In the genomic region with DNA sequence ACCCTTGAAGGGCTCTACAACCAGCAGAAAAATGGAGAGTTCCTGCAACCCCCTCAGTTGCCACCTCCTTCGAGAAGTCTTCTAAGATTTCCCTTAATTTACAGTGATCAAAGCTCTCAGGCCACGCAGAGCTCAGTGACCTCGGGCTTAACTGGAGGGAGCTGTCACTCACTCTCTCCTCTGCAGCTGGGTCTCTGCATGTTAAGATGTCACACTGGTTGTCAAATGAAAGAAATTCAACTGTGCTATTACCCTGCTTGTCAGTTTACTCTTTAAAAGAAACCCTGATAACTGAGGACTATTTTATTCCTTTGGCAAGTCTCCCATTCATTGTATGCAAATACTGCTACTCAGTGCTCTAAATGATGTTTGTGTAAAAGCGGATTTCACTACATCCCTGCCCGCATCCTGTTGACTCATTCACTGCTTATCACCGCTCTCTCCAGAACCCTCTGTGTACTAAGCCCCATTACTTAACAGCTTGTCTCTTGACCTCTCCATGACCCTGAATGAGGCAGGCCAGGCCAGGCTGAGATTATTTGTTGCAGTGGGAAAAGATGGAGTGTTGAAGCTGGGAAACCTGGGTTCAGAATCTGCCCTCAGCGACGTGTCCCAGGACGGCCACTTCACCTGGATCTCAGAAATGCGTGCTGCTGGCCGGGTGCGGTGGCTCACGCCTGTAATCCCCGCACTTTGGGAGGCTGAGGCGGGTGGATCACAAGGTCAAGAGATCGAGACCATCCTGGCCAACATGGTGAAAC, we compare ENCODE assay signal across 8 cellular contexts. TPM values are rescaled to one million over a fixed set of nuclear protein-coding genes. Genes with fewer than 3 reads are reported as not detected.
DNase-seq lines count a peak whose midpoint lies in the region; ATAC-seq and TF ChIP-seq lines count a peak whose summit lies in the region.

No MANE protein-coding gene starts in this region.

- no peak for TF ChIP-seq POLR2A in gastrocnemius medialis (IDR thresholded peaks at IDR 0.05)

- no peak overlapping the region for H3K4me2 ChIP-seq in GM23338

- intact Hi-C loops in Panc1 (cut with micrococcal nuclease; ENCODE audit: unreplicated experiment) (no loop called here), gastrocnemius medialis (cut with DNase I; ENCODE audit: low total_unique reads) (no loop called here)

- DNase-seq in GM23338 (ENCODE audit: low spot score) (no peak), Panc1 (ENCODE audit: low read depth, low spot score) (peak; percentile 91), foreskin keratinocyte (peak; percentile 88 to 90), gastrocnemius medialis (peak in 1 of 2 donors; percentile 31)
- peak; percentile 75 to 78 for DNase-seq in activated T-cell treated with anti-CD3 and anti-CD28 coated beads, Interleukin-2, amount 50 U/mL, for 72 hours

- H3K36me3 ChIP-seq in ACC112 (ENCODE audit: insufficient read depth, low read length) (no peaks in the 10 kb centered on the region), GM23338 (ENCODE audit: insufficient read depth) (no peaks in the 10 kb centered on the region), Panc1 (ENCODE audit: control insufficient read depth, insufficient read depth, low read length) (no peaks in the 10 kb centered on the region), gastrocnemius medialis (peaks cover 0 to 5% of the 10 kb centered on the region in 2 donors)

- no peaks in the 10 kb centered on the region for H3K9me3 ChIP-seq in Panc1 (ENCODE audit: control insufficient read depth, insufficient read depth, low read depth, low read length)
- no peaks in the 10 kb centered on the region for H3K9me3 ChIP-seq in gastrocnemius medialis

- H3K27me3 ChIP-seq in ACC112 (ENCODE audit: insufficient read depth, low read length) (no peaks in the 10 kb centered on the region), GM23338 (ENCODE audit: insufficient read depth) (no peaks in the 10 kb centered on the region), Panc1 (ENCODE audit: control insufficient read depth, insufficient read depth, low read length) (no peaks in the 10 kb centered on the region), foreskin keratinocyte (peaks cover 35% of the 10 kb centered on the region), gastrocnemius medialis (no peaks in the 10 kb centered on the region)

- POLR2A ChIA-PET in Panc1 (lab: Charles Lee) = interaction anchor here (0.7 to 1.0 kb wide), 2 partner anchors 94 to 152 kb away, joined by 4 to 13 read pairs; no protein-coding TSS in a partner anchor

- TSS peak; percentile 8 for BruUV-seq in Panc1 (replicated peaks; lab: Mats Ljungman, UMichigan)

- no peak overlapping the region for H3K27ac Mint-ChIP-seq in GM23338
- H3K27ac Mint-ChIP-seq in activated T-cell treated with anti-CD3 and anti-CD28 coated beads, Interleukin-2, amount 50 U/mL, for 72 hours = peak overlapping the region; percentile 0

- H2AFZ ChIP-seq in ACC112 (ENCODE audit: low read length, unreplicated experiment) (no peak overlapping the region), GM23338 (no peak overlapping the region)

- no peak for TF ChIP-seq CTCF in GM23338 (conservative IDR thresholded peaks at IDR 0.05; ENCODE audit: low read depth in 2 of 2)
- no peak for TF ChIP-seq CTCF in Panc1 (IDR thresholded peaks at IDR 0.05)
- no peak for TF ChIP-seq CTCF in foreskin keratinocyte (conservative IDR thresholded peaks at IDR 0.05)
- no peak for TF ChIP-seq CTCF in gastrocnemius medialis (IDR thresholded peaks at IDR 0.05 in 4 of 5, conservative IDR thresholded peaks at IDR 0.05 in 1 of 5)

- peaks cover 27% of the 10 kb centered on the region for H3K36me3 Mint-ChIP-seq in GM23338 (ENCODE audit: low read depth)
- peaks cover 14 to 19% of the 10 kb centered on the region in 2 donors for H3K36me3 Mint-ChIP-seq in activated T-cell treated with anti-CD3 and anti-CD28 coated beads, Interleukin-2, amount 50 U/mL, for 72 hours (ENCODE audit: insufficient read depth in 2 of 2)

- CTCF ChIA-PET in Panc1 (lab: Charles Lee) = interaction anchor here (1.1 kb wide), 1 partner anchor 10 kb away, joined by 6 read pairs; no protein-coding TSS in a partner anchor

- in situ Hi-C loops in Panc1 (cut with HindIII; ENCODE audit: low pct_unique_long_range_greater_than_20kb, low sequenced_read_pairs) = no loop called here
- in situ Hi-C loops in gastrocnemius medialis (cut with MboI; ENCODE audit: low sequenced_read_pairs in 4 of 4) = no loop called here

- H3K4me1 ChIP-seq in ACC112 (ENCODE audit: control insufficient read depth, insufficient read depth, low read length, unreplicated experiment) (peaks cover 42% of the 10 kb centered on the region), GM23338 (ENCODE audit: insufficient read depth) (peaks cover 40% of the 10 kb centered on the region), Panc1 (ENCODE audit: control insufficient read depth, insufficient read depth, low read length) (peaks cover 71% of the 10 kb centered on the region), foreskin keratinocyte (peaks cover 3% of the 10 kb centered on the region), gastrocnemius medialis (peaks cover 54 to 68% of the 10 kb centered on the region in 2 donors)

- H3K9me2 ChIP-seq in GM23338 (ENCODE audit: insufficient read depth) = no peaks in the 10 kb centered on the region

- peaks cover 46% of the 10 kb centered on the region for H3K4me1 Mint-ChIP-seq in GM23338
- peaks cover 67% of the 10 kb centered on the region for H3K4me1 Mint-ChIP-seq in activated T-cell treated with anti-CD3 and anti-CD28 coated beads, Interleukin-2, amount 50 U/mL, for 72 hours (ENCODE audit: low read depth)

- 0 out of 2 replicates have a peak, but pooled peaks cover 4% of the 10 kb centered on the region for H3F3A ChIP-seq in GM23338 (replicated peaks; ENCODE audit: low read depth)

- peaks cover 7% of the 10 kb centered on the region for H3K27me3 Mint-ChIP-seq in GM23338 (ENCODE audit: insufficient read depth, low read depth, poor library complexity)
- no peaks in the 10 kb centered on the region for H3K27me3 Mint-ChIP-seq in activated T-cell treated with anti-CD3 and anti-CD28 coated beads, Interleukin-2, amount 50 U/mL, for 72 hours (ENCODE audit: low read depth)

- no peak overlapping the region for H3K4me3 Mint-ChIP-seq in GM23338
- H3K4me3 Mint-ChIP-seq in activated T-cell treated with anti-CD3 and anti-CD28 coated beads, Interleukin-2, amount 50 U/mL, for 72 hours = peak overlapping the region; percentile 73 to 79

- peaks cover 4% of the 10 kb centered on the region; the same call in 1 of the 2 replicates for H4K20me1 ChIP-seq in GM23338 (replicated peaks; ENCODE audit: insufficient read depth)

- H3K4me3 ChIP-seq in ACC112 (ENCODE audit: low read depth, low read length) = 0 out of 2 replicates have a peak overlapping the region, but pooled peaks have one; percentile 11
- H3K4me3 ChIP-seq in GM23338 = no peak overlapping the region
- H3K4me3 ChIP-seq in Panc1 (ENCODE audit: low read depth in 2 of 2, low read length in 2 of 2) = no peak overlapping the region
- H3K4me3 ChIP-seq in gastrocnemius medialis = no peak overlapping the region

- no peaks in the 10 kb centered on the region for H3K9me3 Mint-ChIP-seq in GM23338
- H3K9me3 Mint-ChIP-seq in activated T-cell treated with anti-CD3 and anti-CD28 coated beads, Interleukin-2, amount 50 U/mL, for 72 hours = peaks cover 0 to 6% of the 10 kb centered on the region in 2 donors

- ATAC-seq in GM23338 (peak; percentile 14; the same call in 2 of the 3 replicates), Panc1 (peak; percentile 90), foreskin keratinocyte (peak; percentile 95), gastrocnemius medialis (peak; percentile 22 to 60), HG03108 (IDR thresholded peaks at IDR 0.05; ENCODE audit: unreplicated experiment) (no peak), GM19328 (IDR thresholded peaks at IDR 0.05; ENCODE audit: unreplicated experiment) (no peak)
- ATAC-seq in activated T-cell treated with anti-CD3 and anti-CD28 coated beads, Interleukin-2, amount 50 U/mL, for 72 hours (replicated peaks in 1 of 2) = peak; percentile 97 to 99

- H3K27ac ChIP-seq in ACC112 (ENCODE audit: low read depth, low read length) (peak overlapping the region; percentile 73), GM23338 (ENCODE audit: low read depth) (no peak overlapping the region), Panc1 (ENCODE audit: low read length) (peak overlapping the region; percentile 96), foreskin keratinocyte (no peak overlapping the region), gastrocnemius medialis (peak overlapping the region; percentile 38 to 93 (median 86))

- H3K79me2 ChIP-seq in ACC112 (ENCODE audit: control insufficient read depth, insufficient read depth, low read length, unreplicated experiment) (no peaks in the 10 kb centered on the region), GM23338 (replicated peaks; ENCODE audit: insufficient read depth) (peaks cover 55% of the 10 kb centered on the region)

TF ChIP-seq in GM23338, 12 proteins besides CTCF, POLR2A, EP300 and RAD21 (continues in another document):
- TF ChIP-seq STAT1 (IDR thresholded peaks at IDR 0.05; ENCODE audit: unreplicated experiment) (no peak), JUNB (IDR thresholded peaks at IDR 0.05; ENCODE audit: unreplicated experiment) (no peak), CREB1 (CRISPR knock-in tag; IDR thresholded peaks at IDR 0.05; ENCODE audit: low read depth) (no peak)
- TF ChIP-seq, protein P1, sequence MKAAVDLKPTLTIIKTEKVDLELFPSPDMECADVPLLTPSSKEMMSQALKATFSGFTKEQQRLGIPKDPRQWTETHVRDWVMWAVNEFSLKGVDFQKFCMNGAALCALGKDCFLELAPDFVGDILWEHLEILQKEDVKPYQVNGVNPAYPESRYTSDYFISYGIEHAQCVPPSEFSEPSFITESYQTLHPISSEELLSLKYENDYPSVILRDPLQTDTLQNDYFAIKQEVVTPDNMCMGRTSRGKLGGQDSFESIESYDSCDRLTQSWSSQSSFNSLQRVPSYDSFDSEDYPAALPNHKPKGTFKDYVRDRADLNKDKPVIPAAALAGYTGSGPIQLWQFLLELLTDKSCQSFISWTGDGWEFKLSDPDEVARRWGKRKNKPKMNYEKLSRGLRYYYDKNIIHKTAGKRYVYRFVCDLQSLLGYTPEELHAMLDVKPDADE (IDR thresholded peaks at IDR 0.05) = no peak

RNA-seq across cellular contexts. Expression of a gene that starts 13.7 kb away (rescaled TPM):
- 21.0 and 21.2 TPM in 2 replicates for total RNA-seq in GM23338 (2014; rRNA removed; shearing (Covaris generic))
- 24.8 and 26.0 TPM in 2 replicates for polyA plus RNA-seq in GM23338 (2016; fragmentation: Nextera tagmentation; extraction: Ambion mirVana)
- 113 TPM for total RNA-seq in Panc1 (2021; ENCODE audit: unreplicated experiment)
- polyA plus RNA-seq in Panc1 (2012; ENCODE audit: insufficient read length) = 143 TPM
- 10 to 100 TPM; 60.4 to 65.3 TPM for total RNA-seq in activated T-cell treated with anti-CD3 and anti-CD28 coated beads, Interleukin-2, amount 50 U/mL, for 72 hours
- 2.6 and 6.4 TPM in 2 replicates for total RNA-seq in foreskin keratinocyte
- 3.2 and 7.0 TPM in 2 replicates for polyA plus RNA-seq in foreskin keratinocyte
- total RNA-seq in gastrocnemius medialis = 100 to 1,000 TPM in 1 of 4 donors, 10 to 100 TPM in 3; 28.5 to 108 (median 67.0) TPM

RNA-seq across cellular contexts. Expression of a gene that starts 39.6 kb away (rescaled TPM):
- total RNA-seq in GM23338 (2014; rRNA removed; shearing (Covaris generic)) = not detected in 2 replicates
- polyA plus RNA-seq in GM23338 (2016; fragmentation: Nextera tagmentation; extraction: Ambion mirVana) (not detected in 2 replicates), foreskin keratinocyte (not detected in 2 replicates)
- total RNA-seq in Panc1 (2021; ENCODE audit: unreplicated experiment) (not detected), foreskin keratinocyte (not detected in 2 replicates), gastrocnemius medialis (not detected)
- not detected for polyA plus RNA-seq in Panc1 (2012; ENCODE audit: insufficient read length)
- total RNA-seq in activated T-cell treated with anti-CD3 and anti-CD28 coated beads, Interleukin-2, amount 50 U/mL, for 72 hours = not detected

Comparison
In these comparisons a context has a peak if more than half of its experiments do, and no peak if none do; other contexts are left out.
1. H3K27ac ChIP-seq: peak in ACC112 (single experiment), Panc1 (single experiment) and gastrocnemius medialis (4 of 4); none in GM23338 (single experiment) and foreskin keratinocyte (single experiment).
2. ATAC-seq: peak in GM23338 (single experiment), Panc1 (single experiment), activated T-cell treated with anti-CD3 and anti-CD28 coated beads, Interleukin-2, amount 50 U/mL, for 72 hours (2 of 2), foreskin keratinocyte (single experiment) and gastrocnemius medialis (2 of 2); none in HG03108 (single experiment) and GM19328 (single experiment).